Comparison of ENCODE assay signal across 8 cellular contexts in genomic region chr20:62181808-62182207, GRCh38. TPM values are rescaled to one million over a fixed set of nuclear protein-coding genes. Genes with fewer than 3 reads are reported as not detected.
DNase-seq lines count a peak whose midpoint lies in the region; ATAC-seq and TF ChIP-seq lines count a peak whose summit lies in the region.

No MANE protein-coding gene starts in this region.

- H3K36me3 ChIP-seq in ES-I3 (ENCODE audit: insufficient read depth, low read length) (0 out of 2 replicates have a peak, but pooled peaks cover 6% of the 10 kb centered on the region), osteoblast (ENCODE audit: insufficient read depth, low read length) (peaks cover 9% of the 10 kb centered on the region)

- no peak overlapping the region for H3K27ac ChIP-seq in osteoblast (ENCODE audit: low read depth, low read length)

- peak overlapping the region; percentile 100 for H3K4me2 ChIP-seq in osteoblast (ENCODE audit: insufficient read depth, low read length)

- ATAC-seq in effector memory CD8-positive, alpha-beta T cell (replicated peaks), result no peak
- ATAC-seq in GM19324 (IDR thresholded peaks at IDR 0.05; ENCODE audit: low FRiP score, unreplicated experiment), result no peak

- H3K4me1 Mint-ChIP-seq in effector memory CD8-positive, alpha-beta T cell (ENCODE audit: low read depth in 2 of 2), result peaks cover 20 to 21% of the 10 kb centered on the region in 2 donors

- H3K4me3 Mint-ChIP-seq in effector memory CD8-positive, alpha-beta T cell, result peak overlapping the region; percentile 88 to 91

- H3K4me1 ChIP-seq in ES-I3 (ENCODE audit: insufficient read depth, low read length) (peaks cover 6% of the 10 kb centered on the region), osteoblast (ENCODE audit: insufficient read depth, low read length) (peaks cover 10% of the 10 kb centered on the region)

- DNase-seq in NCI-H82 treated with DMSO at 0.1 percent for 48 hours (lab: John Stamatoyannopoulos, UW; ENCODE audit: unreplicated experiment), result peak; percentile 29
- DNase-seq in effector memory CD8-positive, alpha-beta T cell, result no peak
- peak; percentile 34 for DNase-seq in osteoblast (ENCODE audit: insufficient read length, low spot score, missing footprints)
- DNase-seq in KG1 (lab: John Stamatoyannopoulos, UW), result no peak
- no peak for DNase-seq in hippocampal formation (lab: John Stamatoyannopoulos, UW)
- no peak for DNase-seq in cerebellar nuclear complex (lab: John Stamatoyannopoulos, UW)

- no peak overlapping the region for H2AFZ ChIP-seq in osteoblast (ENCODE audit: low read length)

- H3K9me3 Mint-ChIP-seq in effector memory CD8-positive, alpha-beta T cell, result no peaks in the 10 kb centered on the region

- no peaks in the 10 kb centered on the region for H3K27me3 ChIP-seq in osteoblast (ENCODE audit: insufficient read depth, low read length)

- no peaks in the 10 kb centered on the region for H3K9me3 ChIP-seq in ES-I3 (ENCODE audit: control insufficient read depth, insufficient read depth, low read length)
- no peaks in the 10 kb centered on the region for H3K9me3 ChIP-seq in osteoblast (ENCODE audit: low read depth, low read length)

- H3K9ac ChIP-seq in ES-I3 (ENCODE audit: low read depth, low read length), result peak overlapping the region; percentile 90

- H3K27ac Mint-ChIP-seq in effector memory CD8-positive, alpha-beta T cell, result peak overlapping the region; percentile 96

- H3K36me3 Mint-ChIP-seq in effector memory CD8-positive, alpha-beta T cell (ENCODE audit: insufficient read depth), result peaks cover 23% of the 10 kb centered on the region

- H3K79me2 ChIP-seq in osteoblast (ENCODE audit: insufficient read depth, low read length), result peaks cover 40% of the 10 kb centered on the region

- no peak for TF ChIP-seq CTCF in osteoblast (IDR thresholded peaks at IDR 0.05; ENCODE audit: extremely low read depth, low read depth, low read length)

- peaks cover under 1% of the 10 kb centered on the region for H4K20me1 ChIP-seq in osteoblast (ENCODE audit: insufficient read depth, low read length)

- peak overlapping the region; percentile 92 for H3K4me3 ChIP-seq in osteoblast (ENCODE audit: insufficient read depth, low read length)

- H3K27me3 Mint-ChIP-seq in effector memory CD8-positive, alpha-beta T cell, result no peaks in the 10 kb centered on the region

RNA-seq across cellular contexts. Expression of gene MTG2, which starts 1.0 kb away (rescaled TPM):
- 22.1 and 25.0 TPM in 2 replicates for total RNA-seq in osteoblast

RNA-seq across cellular contexts. Expression of gene SS18L1, which starts 38.2 kb away (rescaled TPM):
- total RNA-seq in osteoblast, result 12.7 TPM in 2 replicates

RNA-seq across cellular contexts. Expression of gene HRH3, which starts 38.3 kb away (rescaled TPM):
- total RNA-seq in osteoblast, result not detected in 2 replicates

RNA-seq across cellular contexts. Expression of gene PSMA7, which starts 38.6 kb away (rescaled TPM):
- total RNA-seq in osteoblast, result 208 and 215 TPM in 2 replicates

RNA-seq across cellular contexts. Expression of gene OSBPL2, which starts 56.5 kb away (rescaled TPM):
- total RNA-seq in osteoblast, result 35.8 and 39.8 TPM in 2 replicates

Comparison
In these comparisons a context has a peak if more than half of its experiments do, and no peak if none do; other contexts are left out.
1. DNase-seq: peak in NCI-H82 treated with DMSO at 0.1 percent for 48 hours (single experiment) and osteoblast (single experiment); none in effector memory CD8-positive, alpha-beta T cell (0 of 3), KG1 (single experiment), hippocampal formation (0 of 2) and cerebellar nuclear complex (0 of 2).